In genomic region chr12:64610660-64611429, GRCh38 we compare ENCODE assay signal across 8 cellular contexts.
DNase-seq lines count a peak whose midpoint lies in the region; ATAC-seq and TF ChIP-seq lines count a peak whose summit lies in the region.

No MANE protein-coding gene starts in this region.

- peak; percentile 51 for ATAC-seq in GM21717 (IDR thresholded peaks at IDR 0.05; ENCODE audit: unreplicated experiment)

- TF ChIP-seq CTCF in astrocyte of the spinal cord (IDR thresholded peaks at IDR 0.05; ENCODE audit: low read depth, low read length), result no peak

- H3K27ac ChIP-seq in KOPT-K1 (ENCODE audit: low read depth, low read length, poor library complexity, severe bottlenecking), result peak overlapping the region; percentile 71

- peaks cover 4% of the 10 kb centered on the region for H3K36me3 ChIP-seq in KOPT-K1 (ENCODE audit: insufficient read depth, low read length)

- DNase-seq in GM03348 (ENCODE audit: low spot score) (peak; percentile 88), T-helper 9 cell (peak; percentile 59), astrocyte of the spinal cord (ENCODE audit: low read depth, low spot score) (peak; percentile 59), iPS-NIHi7 (ENCODE audit: extremely low spot score) (peak; percentile 73), NCI-H1694 treated with DMSO at 0.1 percent for 48 hours (lab: John Stamatoyannopoulos, UW) (no peak)
- DNase-seq in stimulated activated CD4-positive, alpha-beta T cell treated with anti-CD3 and anti-CD28 coated beads, Interleukin-15, amount 100 ng/mL, for 48 hours (ENCODE audit: low read depth in 2 of 2), result peak; percentile 32 to 51

- H3K4me3 ChIP-seq in astrocyte of the spinal cord (ENCODE audit: low read depth, low read length), result peak overlapping the region; percentile 65

- H3K9me3 ChIP-seq in KOPT-K1 (ENCODE audit: insufficient read depth, low read length, poor library complexity, severe bottlenecking), result no peaks in the 10 kb centered on the region

- in situ Hi-C loops in astrocyte of the spinal cord (cut with HindIII; ENCODE audit: low sequenced_read_pairs), result no loop called here
